Comparison of ENCODE assay signal across 1 cellular context in the genomic region with DNA sequence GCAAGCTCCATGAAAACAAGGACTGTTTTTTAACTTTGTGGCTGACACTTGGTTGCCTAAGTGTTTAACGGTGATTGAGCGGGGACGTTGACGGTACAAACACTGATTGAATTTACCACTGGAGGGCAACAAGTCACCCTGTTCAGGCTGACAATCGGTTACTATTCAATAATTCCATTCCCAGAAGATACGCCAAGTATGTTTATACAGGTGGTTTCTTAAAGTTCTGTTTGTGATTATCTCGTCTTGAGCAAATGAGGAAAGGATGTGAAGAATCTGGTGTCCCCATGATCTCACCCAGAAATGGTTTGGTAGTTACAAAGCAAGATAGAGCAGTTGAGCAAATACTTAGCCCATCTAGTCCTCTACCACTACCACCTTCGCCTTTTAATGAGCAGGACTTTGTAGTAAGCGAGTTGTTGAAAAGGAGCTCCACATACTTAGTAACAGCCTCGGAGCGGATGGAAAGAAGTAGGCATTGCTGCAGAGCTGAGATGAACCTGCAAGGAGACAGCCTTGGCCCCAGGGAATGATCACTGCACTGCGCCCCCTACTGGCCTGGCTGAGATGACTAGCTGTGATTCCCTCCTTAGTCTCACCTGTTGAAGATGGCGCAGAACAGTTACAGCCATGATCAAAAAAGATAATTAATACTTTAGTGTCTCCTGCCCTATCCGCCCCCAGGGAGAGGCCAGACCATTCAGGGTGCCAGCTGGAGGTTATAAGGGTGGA.
TF ChIP-seq lines count a peak whose summit lies in the region.

No MANE protein-coding gene starts in this region.

TF ChIP-seq in K562, 482 proteins besides CTCF, POLR2A, EP300 and RAD21 (continued from another document and continues in another):
- TF ChIP-seq, protein P1, sequence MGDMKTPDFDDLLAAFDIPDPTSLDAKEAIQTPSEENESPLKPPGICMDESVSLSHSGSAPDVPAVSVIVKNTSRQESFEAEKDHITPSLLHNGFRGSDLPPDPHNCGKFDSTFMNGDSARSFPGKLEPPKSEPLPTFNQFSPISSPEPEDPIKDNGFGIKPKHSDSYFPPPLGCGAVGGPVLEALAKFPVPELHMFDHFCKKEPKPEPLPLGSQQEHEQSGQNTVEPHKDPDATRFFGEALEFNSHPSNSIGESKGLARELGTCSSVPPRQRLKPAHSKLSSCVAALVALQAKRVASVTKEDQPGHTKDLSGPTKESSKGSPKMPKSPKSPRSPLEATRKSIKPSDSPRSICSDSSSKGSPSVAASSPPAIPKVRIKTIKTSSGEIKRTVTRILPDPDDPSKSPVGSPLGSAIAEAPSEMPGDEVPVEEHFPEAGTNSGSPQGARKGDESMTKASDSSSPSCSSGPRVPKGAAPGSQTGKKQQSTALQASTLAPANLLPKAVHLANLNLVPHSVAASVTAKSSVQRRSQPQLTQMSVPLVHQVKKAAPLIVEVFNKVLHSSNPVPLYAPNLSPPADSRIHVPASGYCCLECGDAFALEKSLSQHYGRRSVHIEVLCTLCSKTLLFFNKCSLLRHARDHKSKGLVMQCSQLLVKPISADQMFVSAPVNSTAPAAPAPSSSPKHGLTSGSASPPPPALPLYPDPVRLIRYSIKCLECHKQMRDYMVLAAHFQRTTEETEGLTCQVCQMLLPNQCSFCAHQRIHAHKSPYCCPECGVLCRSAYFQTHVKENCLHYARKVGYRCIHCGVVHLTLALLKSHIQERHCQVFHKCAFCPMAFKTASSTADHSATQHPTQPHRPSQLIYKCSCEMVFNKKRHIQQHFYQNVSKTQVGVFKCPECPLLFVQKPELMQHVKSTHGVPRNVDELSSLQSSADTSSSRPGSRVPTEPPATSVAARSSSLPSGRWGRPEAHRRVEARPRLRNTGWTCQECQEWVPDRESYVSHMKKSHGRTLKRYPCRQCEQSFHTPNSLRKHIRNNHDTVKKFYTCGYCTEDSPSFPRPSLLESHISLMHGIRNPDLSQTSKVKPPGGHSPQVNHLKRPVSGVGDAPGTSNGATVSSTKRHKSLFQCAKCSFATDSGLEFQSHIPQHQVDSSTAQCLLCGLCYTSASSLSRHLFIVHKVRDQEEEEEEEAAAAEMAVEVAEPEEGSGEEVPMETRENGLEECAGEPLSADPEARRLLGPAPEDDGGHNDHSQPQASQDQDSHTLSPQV (IDR thresholded peaks at IDR 0.05), result no peak
- TF ChIP-seq, protein P2, sequence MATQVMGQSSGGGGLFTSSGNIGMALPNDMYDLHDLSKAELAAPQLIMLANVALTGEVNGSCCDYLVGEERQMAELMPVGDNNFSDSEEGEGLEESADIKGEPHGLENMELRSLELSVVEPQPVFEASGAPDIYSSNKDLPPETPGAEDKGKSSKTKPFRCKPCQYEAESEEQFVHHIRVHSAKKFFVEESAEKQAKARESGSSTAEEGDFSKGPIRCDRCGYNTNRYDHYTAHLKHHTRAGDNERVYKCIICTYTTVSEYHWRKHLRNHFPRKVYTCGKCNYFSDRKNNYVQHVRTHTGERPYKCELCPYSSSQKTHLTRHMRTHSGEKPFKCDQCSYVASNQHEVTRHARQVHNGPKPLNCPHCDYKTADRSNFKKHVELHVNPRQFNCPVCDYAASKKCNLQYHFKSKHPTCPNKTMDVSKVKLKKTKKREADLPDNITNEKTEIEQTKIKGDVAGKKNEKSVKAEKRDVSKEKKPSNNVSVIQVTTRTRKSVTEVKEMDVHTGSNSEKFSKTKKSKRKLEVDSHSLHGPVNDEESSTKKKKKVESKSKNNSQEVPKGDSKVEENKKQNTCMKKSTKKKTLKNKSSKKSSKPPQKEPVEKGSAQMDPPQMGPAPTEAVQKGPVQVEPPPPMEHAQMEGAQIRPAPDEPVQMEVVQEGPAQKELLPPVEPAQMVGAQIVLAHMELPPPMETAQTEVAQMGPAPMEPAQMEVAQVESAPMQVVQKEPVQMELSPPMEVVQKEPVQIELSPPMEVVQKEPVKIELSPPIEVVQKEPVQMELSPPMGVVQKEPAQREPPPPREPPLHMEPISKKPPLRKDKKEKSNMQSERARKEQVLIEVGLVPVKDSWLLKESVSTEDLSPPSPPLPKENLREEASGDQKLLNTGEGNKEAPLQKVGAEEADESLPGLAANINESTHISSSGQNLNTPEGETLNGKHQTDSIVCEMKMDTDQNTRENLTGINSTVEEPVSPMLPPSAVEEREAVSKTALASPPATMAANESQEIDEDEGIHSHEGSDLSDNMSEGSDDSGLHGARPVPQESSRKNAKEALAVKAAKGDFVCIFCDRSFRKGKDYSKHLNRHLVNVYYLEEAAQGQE (CRISPR knock-in tag; IDR thresholded peaks at IDR 0.05; ENCODE audit: low read depth), result no peak
- TF ChIP-seq TCF3 (CRISPR knock-in tag; IDR thresholded peaks at IDR 0.05) (no peak), NONO (IDR thresholded peaks at IDR 0.05; ENCODE audit: low read depth in 2 of 2, low read length in 1 of 2) (no peak), NFIX (CRISPR knock-in tag; IDR thresholded peaks at IDR 0.05; ENCODE audit: low read depth) (no peak), PHB2 (IDR thresholded peaks at IDR 0.05; ENCODE audit: low read depth) (no peak), ELF4 (CRISPR knock-in tag; IDR thresholded peaks at IDR 0.05) (0 out of 2 replicates have a peak, but pooled peaks have one; percentile 14), ZBTB1 (CRISPR knock-in tag; IDR thresholded peaks at IDR 0.05; ENCODE audit: borderline replicate concordance, low read depth) (no peak), CSDE1 (IDR thresholded peaks at IDR 0.05) (no peak), HDAC6 (IDR thresholded peaks at IDR 0.05; ENCODE audit: low read depth, low read length) (no peak), ZBTB7A (IDR thresholded peaks at IDR 0.05; ENCODE audit: borderline replicate concordance, control insufficient read depth, low read depth, low read length) (no peak), POLR3A (IDR thresholded peaks at IDR 0.05; ENCODE audit: borderline replicate concordance, extremely low read depth, insufficient read depth, insufficient read length) (no peak)
- TF ChIP-seq, protein P3, sequence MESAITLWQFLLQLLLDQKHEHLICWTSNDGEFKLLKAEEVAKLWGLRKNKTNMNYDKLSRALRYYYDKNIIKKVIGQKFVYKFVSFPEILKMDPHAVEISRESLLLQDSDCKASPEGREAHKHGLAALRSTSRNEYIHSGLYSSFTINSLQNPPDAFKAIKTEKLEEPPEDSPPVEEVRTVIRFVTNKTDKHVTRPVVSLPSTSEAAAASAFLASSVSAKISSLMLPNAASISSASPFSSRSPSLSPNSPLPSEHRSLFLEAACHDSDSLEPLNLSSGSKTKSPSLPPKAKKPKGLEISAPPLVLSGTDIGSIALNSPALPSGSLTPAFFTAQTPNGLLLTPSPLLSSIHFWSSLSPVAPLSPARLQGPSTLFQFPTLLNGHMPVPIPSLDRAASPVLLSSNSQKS (CRISPR knock-in tag; IDR thresholded peaks at IDR 0.05), result no peak
- TF ChIP-seq, protein P4, sequence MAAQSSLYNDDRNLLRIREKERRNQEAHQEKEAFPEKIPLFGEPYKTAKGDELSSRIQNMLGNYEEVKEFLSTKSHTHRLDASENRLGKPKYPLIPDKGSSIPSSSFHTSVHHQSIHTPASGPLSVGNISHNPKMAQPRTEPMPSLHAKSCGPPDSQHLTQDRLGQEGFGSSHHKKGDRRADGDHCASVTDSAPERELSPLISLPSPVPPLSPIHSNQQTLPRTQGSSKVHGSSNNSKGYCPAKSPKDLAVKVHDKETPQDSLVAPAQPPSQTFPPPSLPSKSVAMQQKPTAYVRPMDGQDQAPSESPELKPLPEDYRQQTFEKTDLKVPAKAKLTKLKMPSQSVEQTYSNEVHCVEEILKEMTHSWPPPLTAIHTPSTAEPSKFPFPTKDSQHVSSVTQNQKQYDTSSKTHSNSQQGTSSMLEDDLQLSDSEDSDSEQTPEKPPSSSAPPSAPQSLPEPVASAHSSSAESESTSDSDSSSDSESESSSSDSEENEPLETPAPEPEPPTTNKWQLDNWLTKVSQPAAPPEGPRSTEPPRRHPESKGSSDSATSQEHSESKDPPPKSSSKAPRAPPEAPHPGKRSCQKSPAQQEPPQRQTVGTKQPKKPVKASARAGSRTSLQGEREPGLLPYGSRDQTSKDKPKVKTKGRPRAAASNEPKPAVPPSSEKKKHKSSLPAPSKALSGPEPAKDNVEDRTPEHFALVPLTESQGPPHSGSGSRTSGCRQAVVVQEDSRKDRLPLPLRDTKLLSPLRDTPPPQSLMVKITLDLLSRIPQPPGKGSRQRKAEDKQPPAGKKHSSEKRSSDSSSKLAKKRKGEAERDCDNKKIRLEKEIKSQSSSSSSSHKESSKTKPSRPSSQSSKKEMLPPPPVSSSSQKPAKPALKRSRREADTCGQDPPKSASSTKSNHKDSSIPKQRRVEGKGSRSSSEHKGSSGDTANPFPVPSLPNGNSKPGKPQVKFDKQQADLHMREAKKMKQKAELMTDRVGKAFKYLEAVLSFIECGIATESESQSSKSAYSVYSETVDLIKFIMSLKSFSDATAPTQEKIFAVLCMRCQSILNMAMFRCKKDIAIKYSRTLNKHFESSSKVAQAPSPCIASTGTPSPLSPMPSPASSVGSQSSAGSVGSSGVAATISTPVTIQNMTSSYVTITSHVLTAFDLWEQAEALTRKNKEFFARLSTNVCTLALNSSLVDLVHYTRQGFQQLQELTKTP (IDR thresholded peaks at IDR 0.05; ENCODE audit: low read depth in 1 of 2, partially characterized antibody in 2 of 2), result no peak
- TF ChIP-seq, protein P5, sequence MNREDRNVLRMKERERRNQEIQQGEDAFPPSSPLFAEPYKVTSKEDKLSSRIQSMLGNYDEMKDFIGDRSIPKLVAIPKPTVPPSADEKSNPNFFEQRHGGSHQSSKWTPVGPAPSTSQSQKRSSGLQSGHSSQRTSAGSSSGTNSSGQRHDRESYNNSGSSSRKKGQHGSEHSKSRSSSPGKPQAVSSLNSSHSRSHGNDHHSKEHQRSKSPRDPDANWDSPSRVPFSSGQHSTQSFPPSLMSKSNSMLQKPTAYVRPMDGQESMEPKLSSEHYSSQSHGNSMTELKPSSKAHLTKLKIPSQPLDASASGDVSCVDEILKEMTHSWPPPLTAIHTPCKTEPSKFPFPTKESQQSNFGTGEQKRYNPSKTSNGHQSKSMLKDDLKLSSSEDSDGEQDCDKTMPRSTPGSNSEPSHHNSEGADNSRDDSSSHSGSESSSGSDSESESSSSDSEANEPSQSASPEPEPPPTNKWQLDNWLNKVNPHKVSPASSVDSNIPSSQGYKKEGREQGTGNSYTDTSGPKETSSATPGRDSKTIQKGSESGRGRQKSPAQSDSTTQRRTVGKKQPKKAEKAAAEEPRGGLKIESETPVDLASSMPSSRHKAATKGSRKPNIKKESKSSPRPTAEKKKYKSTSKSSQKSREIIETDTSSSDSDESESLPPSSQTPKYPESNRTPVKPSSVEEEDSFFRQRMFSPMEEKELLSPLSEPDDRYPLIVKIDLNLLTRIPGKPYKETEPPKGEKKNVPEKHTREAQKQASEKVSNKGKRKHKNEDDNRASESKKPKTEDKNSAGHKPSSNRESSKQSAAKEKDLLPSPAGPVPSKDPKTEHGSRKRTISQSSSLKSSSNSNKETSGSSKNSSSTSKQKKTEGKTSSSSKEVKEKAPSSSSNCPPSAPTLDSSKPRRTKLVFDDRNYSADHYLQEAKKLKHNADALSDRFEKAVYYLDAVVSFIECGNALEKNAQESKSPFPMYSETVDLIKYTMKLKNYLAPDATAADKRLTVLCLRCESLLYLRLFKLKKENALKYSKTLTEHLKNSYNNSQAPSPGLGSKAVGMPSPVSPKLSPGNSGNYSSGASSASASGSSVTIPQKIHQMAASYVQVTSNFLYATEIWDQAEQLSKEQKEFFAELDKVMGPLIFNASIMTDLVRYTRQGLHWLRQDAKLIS (CRISPR knock-in tag; IDR thresholded peaks at IDR 0.05), result no peak
- TF ChIP-seq, protein P6, sequence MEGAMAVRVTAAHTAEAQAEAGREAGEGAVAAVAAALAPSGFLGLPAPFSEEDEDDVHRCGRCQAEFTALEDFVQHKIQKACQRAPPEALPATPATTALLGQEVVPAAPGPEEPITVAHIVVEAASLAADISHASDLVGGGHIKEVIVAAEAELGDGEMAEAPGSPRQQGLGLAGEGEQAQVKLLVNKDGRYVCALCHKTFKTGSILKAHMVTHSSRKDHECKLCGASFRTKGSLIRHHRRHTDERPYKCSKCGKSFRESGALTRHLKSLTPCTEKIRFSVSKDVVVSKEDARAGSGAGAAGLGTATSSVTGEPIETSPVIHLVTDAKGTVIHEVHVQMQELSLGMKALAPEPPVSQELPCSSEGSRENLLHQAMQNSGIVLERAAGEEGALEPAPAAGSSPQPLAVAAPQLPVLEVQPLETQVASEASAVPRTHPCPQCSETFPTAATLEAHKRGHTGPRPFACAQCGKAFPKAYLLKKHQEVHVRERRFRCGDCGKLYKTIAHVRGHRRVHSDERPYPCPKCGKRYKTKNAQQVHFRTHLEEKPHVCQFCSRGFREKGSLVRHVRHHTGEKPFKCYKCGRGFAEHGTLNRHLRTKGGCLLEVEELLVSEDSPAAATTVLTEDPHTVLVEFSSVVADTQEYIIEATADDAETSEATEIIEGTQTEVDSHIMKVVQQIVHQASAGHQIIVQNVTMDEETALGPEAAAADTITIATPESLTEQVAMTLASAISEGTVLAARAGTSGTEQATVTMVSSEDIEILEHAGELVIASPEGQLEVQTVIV (CRISPR knock-in tag; IDR thresholded peaks at IDR 0.05; ENCODE audit: borderline replicate concordance), result no peak
